In the genomic region with DNA sequence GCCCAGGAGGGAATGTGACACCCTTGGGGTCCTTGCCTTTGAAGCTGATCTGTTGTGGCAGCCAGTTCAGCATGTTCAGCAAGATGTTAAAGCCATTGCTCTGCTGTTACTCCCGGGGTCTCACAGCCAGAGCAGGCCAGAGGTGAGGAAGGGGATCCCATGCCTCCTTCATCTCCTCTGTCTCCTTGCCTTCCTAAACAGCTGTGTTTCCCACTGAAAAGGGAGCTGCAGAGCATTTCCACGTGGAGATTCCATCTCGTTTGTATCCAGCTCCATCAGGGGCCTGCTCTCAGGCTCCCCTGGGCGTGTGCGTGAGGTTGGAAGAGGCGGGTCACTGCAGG, we compare ENCODE assay signal across 18 cellular contexts.
DNase-seq lines count a peak whose midpoint lies in the region; ATAC-seq and TF ChIP-seq lines count a peak whose summit lies in the region.
"Had no signal": no experiment of that assay in that cellular context is flagged by ENCODE, and none has a peak within 500 bp of the region (broad histone marks: within the 10 kb centered on the region; RNA-seq: fewer than 3 reads in every experiment).

No MANE protein-coding gene starts in this region.

- no peak overlapping the region; the same call in 1 of the 2 replicates for H3K14ac ChIP-seq in IMR-90 (replicated peaks; ENCODE audit: low read depth, low read length)

- H3K18ac ChIP-seq in IMR-90 (ENCODE audit: low read depth, low read length) = no peak overlapping the region

- intact Hi-C loops in IMR-90 (cut with micrococcal nuclease) = no loop called here

- ATAC-seq in IMR-90 (ENCODE audit: low read depth) = no peak

- no peak overlapping the region for H3K27ac ChIP-seq in IMR-90 (ENCODE audit: insufficient read depth, low read length)
- H3K27ac ChIP-seq: SK-N-MC had no signal

- no peak overlapping the region for H4K8ac ChIP-seq in IMR-90 (ENCODE audit: low read depth in 2 of 2, low read length in 2 of 2)

- POLR2A ChIA-PET in IMR-90 (lab: Charles Lee; ENCODE audit: unreplicated experiment) = no interaction called here

- H2AFZ ChIP-seq in IMR-90 (replicated peaks; ENCODE audit: low read length, poor library complexity) = peak overlapping the region; percentile 13

- CTCF ChIA-PET in IMR-90 (lab: Yijun Ruan, JAX) = no interaction called here

- H4K20me1 ChIP-seq in IMR-90 (ENCODE audit: insufficient read depth, low read length) = no peaks in the 10 kb centered on the region

- dilution Hi-C loops in IMR-90 (cut with HindIII; ENCODE audit: low sequenced_read_pairs, unreplicated experiment) = no loop called here

- H3K79me1 ChIP-seq in IMR-90 (ENCODE audit: low read depth in 1 of 2, low read length in 2 of 2) = no peaks in the 10 kb centered on the region

- no peak overlapping the region for H3K4me3 ChIP-seq in IMR-90 (ENCODE audit: insufficient read depth, low read depth, low read length)
- H3K4me3 ChIP-seq: HAP-1, SK-N-MC had no signal

- no peak overlapping the region for H2AK5ac ChIP-seq in IMR-90 (ENCODE audit: low read depth, low read length)

- H3K23ac ChIP-seq in IMR-90 (ENCODE audit: low read depth, low read length) = no peak overlapping the region

- H2AK9ac ChIP-seq in IMR-90 (replicated peaks; ENCODE audit: low read depth, low read length, poor library complexity) = no peak overlapping the region

- 20% methylated on average over 2 of the region's 6 CpGs; no CpG with 5 or more reads in 1 of the 2 experiments for WGBS in IMR-90 (ENCODE audit: extremely low coverage in 2 of 2, insufficient read length in 1 of 2), 2 experiments

- no peak overlapping the region for H2BK20ac ChIP-seq in IMR-90 (ENCODE audit: low read depth, low read length)

- H4K91ac ChIP-seq in IMR-90 (ENCODE audit: insufficient read depth, low read depth, low read length) = no peak overlapping the region

- H3K9ac ChIP-seq in IMR-90 (ENCODE audit: low read depth, low read length) = no peak overlapping the region

- DNase-seq in IMR-90 = no peak
- peak; percentile 28 for DNase-seq in SW480 (ENCODE audit: low spot score)
- DNase-seq in left kidney (ENCODE audit: low read depth, low spot score) = peak; percentile 46
- peak; percentile 81 for DNase-seq in retina
- no peak for DNase-seq in occipital lobe (lab: John Stamatoyannopoulos, UW)
- DNase-seq in activated CD4-positive, alpha-beta T cell treated with anti-CD3 and anti-CD28 coated beads for 1 hour = no peak
- no peak for DNase-seq in DMS53 treated with DMSO at 0.1 percent for 48 hours (lab: John Stamatoyannopoulos, UW; ENCODE audit: unreplicated experiment)
- no peak for DNase-seq in medulla oblongata (ENCODE audit: extremely low spot score)
- DNase-seq: ACHN; DMS79 treated with DMSO at 0.1 percent for 48 hours; NCI-H1105; NCI-H2081; NCI-H2171 treated with DMSO at 0.1 percent for 48 hours; NCI-H446; NK-92 treated with Interleukin-12 subunit alpha and Interleukin-12 subunit beta, amount 100 ng/mL, for 24 hours; SHP77 had no signal

- no peak overlapping the region for H2BK120ac ChIP-seq in IMR-90 (ENCODE audit: low read depth, low read length)

- peaks cover 12% of the 10 kb centered on the region for H3K9me1 ChIP-seq in IMR-90 (ENCODE audit: insufficient read depth, low read length)

- H4K5ac ChIP-seq in IMR-90 (ENCODE audit: low read depth, low read length) = no peak overlapping the region

- no TSS peak for BruUV-seq in IMR-90 (replicated peaks; lab: Mats Ljungman, UMichigan)

- peaks cover 6% of the 10 kb centered on the region for H3K9me3 ChIP-seq in IMR-90 (ENCODE audit: control insufficient read depth, insufficient read depth, low read length)

- TF ChIP-seq POLR2A in IMR-90 (IDR thresholded peaks at IDR 0.05; ENCODE audit: low read depth, low read length) = no peak

- H3K27me3 ChIP-seq in IMR-90 (ENCODE audit: control insufficient read depth, insufficient read depth, low read length) = no peaks in the 10 kb centered on the region

- H3K4ac ChIP-seq in IMR-90 (ENCODE audit: low read depth, low read length) = no peak overlapping the region

- no peak overlapping the region for H2BK5ac ChIP-seq in IMR-90 (ENCODE audit: low read depth, low read length, poor library complexity, severe bottlenecking)

- no peak overlapping the region for H2BK15ac ChIP-seq in IMR-90 (ENCODE audit: low read depth, low read length)

- no peak for TF ChIP-seq RAD21 in IMR-90 (IDR thresholded peaks at IDR 0.05; ENCODE audit: low read length)

- H3K4me1 ChIP-seq in IMR-90 (ENCODE audit: control insufficient read depth, insufficient read depth, low read length) = peaks cover 3% of the 10 kb centered on the region
- H3K4me1 ChIP-seq: HAP-1 had no signal

- H3K36me3 ChIP-seq in IMR-90 (ENCODE audit: control insufficient read depth, insufficient read depth, low read length) = no peaks in the 10 kb centered on the region
- H3K36me3 ChIP-seq: HAP-1 had no signal

- no peak overlapping the region for H3K56ac ChIP-seq in IMR-90 (ENCODE audit: extremely low read depth, insufficient read depth, low read length)

- no peak for TF ChIP-seq CTCF in IMR-90 (conservative IDR thresholded peaks at IDR 0.05; ENCODE audit: low read depth, low read length)

- no peak overlapping the region for H3K4me2 ChIP-seq in IMR-90 (ENCODE audit: low read depth, low read length)

- in situ Hi-C loops in IMR-90 (cut with MboI; ENCODE audit: low sequenced_read_pairs) = no loop called here

TF ChIP-seq in IMR-90, 13 proteins besides CTCF, POLR2A, EP300 and RAD21:
- TF ChIP-seq RCOR1 (IDR thresholded peaks at IDR 0.05; ENCODE audit: insufficient replicate concordance, low read length) = no peak
- TF ChIP-seq MAZ (IDR thresholded peaks at IDR 0.05; ENCODE audit: borderline replicate concordance, low read depth, low read length) = no peak
- no peak for TF ChIP-seq MAFK (IDR thresholded peaks at IDR 0.05; ENCODE audit: low read depth, low read length)
- TF ChIP-seq FOS (IDR thresholded peaks at IDR 0.05; ENCODE audit: low read depth, low read length) = no peak
- no peak for TF ChIP-seq CEBPB (IDR thresholded peaks at IDR 0.05; ENCODE audit: low read depth, low read length)
- TF ChIP-seq MXI1 (IDR thresholded peaks at IDR 0.05; ENCODE audit: borderline replicate concordance, low read depth, low read length) = no peak
- TF ChIP-seq, protein P1, sequence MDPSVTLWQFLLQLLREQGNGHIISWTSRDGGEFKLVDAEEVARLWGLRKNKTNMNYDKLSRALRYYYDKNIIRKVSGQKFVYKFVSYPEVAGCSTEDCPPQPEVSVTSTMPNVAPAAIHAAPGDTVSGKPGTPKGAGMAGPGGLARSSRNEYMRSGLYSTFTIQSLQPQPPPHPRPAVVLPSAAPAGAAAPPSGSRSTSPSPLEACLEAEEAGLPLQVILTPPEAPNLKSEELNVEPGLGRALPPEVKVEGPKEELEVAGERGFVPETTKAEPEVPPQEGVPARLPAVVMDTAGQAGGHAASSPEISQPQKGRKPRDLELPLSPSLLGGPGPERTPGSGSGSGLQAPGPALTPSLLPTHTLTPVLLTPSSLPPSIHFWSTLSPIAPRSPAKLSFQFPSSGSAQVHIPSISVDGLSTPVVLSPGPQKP (IDR thresholded peaks at IDR 0.05; ENCODE audit: borderline replicate concordance, low read depth, low read length) = no peak
- no peak for TF ChIP-seq USF2 (IDR thresholded peaks at IDR 0.05; ENCODE audit: low read depth, low read length)
- TF ChIP-seq SMC3 (IDR thresholded peaks at IDR 0.05; ENCODE audit: low read depth, low read length) = no peak

Comparison
In these comparisons a context has a peak if more than half of its experiments do, and no peak if none do; other contexts are left out.
1. DNase-seq: peak in SW480 (single experiment), left kidney (single experiment) and retina (single experiment); none in IMR-90 (single experiment), occipital lobe (single experiment), activated CD4-positive, alpha-beta T cell treated with anti-CD3 and anti-CD28 coated beads for 1 hour (single experiment), DMS53 treated with DMSO at 0.1 percent for 48 hours (single experiment) and medulla oblongata (single experiment).